In genomic region chr6:14046476-14047068, GRCh38 we compare ENCODE assay signal across 8 cellular contexts.
A peak's percentile ranks its signal among the peaks of the same experiment; 100 is the strongest.
DNase-seq lines count a peak whose midpoint lies in the region; ATAC-seq and TF ChIP-seq lines count a peak whose summit lies in the region.

No MANE protein-coding gene starts in this region.

- no peak overlapping the region for H4K5ac ChIP-seq in IMR-90 (ENCODE audit: low read depth, low read length)

- CTCF ChIA-PET in IMR-90 (lab: Yijun Ruan, JAX): interaction anchor here (0.5 to 4.6 kb wide), 13 partner anchors 8 to 267 kb away, joined by 3 to 19 read pairs (median 4); partner anchors contain the start of gene RNF182

- H3K18ac ChIP-seq in IMR-90 (ENCODE audit: low read depth, low read length): no peak overlapping the region

- no peak overlapping the region for H2BK5ac ChIP-seq in IMR-90 (ENCODE audit: low read depth, low read length, poor library complexity, severe bottlenecking)

- no peak overlapping the region for H4K8ac ChIP-seq in IMR-90 (ENCODE audit: low read depth in 2 of 2, low read length in 2 of 2)

- H3K9me3 Mint-ChIP-seq in stimulated activated effector memory CD8-positive, alpha-beta T cell treated with anti-CD3 and anti-CD28 coated beads, Interleukin-12 subunit alpha, Interleukin-12 subunit beta, amount 100 ng/mL, for 72 hours: no peaks in the 10 kb centered on the region

- H3K9ac ChIP-seq in IMR-90 (ENCODE audit: low read depth, low read length): no peak overlapping the region

- H2BK120ac ChIP-seq in IMR-90 (ENCODE audit: low read depth, low read length): no peak overlapping the region

- no peak overlapping the region for H2AK9ac ChIP-seq in IMR-90 (replicated peaks; ENCODE audit: low read depth, low read length, poor library complexity)

- peaks cover 12% of the 10 kb centered on the region for H3K27me3 ChIP-seq in IMR-90 (ENCODE audit: control insufficient read depth, insufficient read depth, low read length)
- H3K27me3 ChIP-seq in RWPE2 (ENCODE audit: insufficient read depth, poor library complexity, severe bottlenecking): no peaks in the 10 kb centered on the region
- H3K27me3 ChIP-seq in ascending aorta: no peaks in the 10 kb centered on the region

- H4K91ac ChIP-seq in IMR-90 (ENCODE audit: insufficient read depth, low read depth, low read length): no peak overlapping the region

- H3K9me3 ChIP-seq in IMR-90 (ENCODE audit: control insufficient read depth, insufficient read depth, low read length) (no peaks in the 10 kb centered on the region), RWPE2 (ENCODE audit: severe bottlenecking) (no peaks in the 10 kb centered on the region), ascending aorta (no peaks in the 10 kb centered on the region)

- dilution Hi-C loops in IMR-90 (cut with HindIII; ENCODE audit: low sequenced_read_pairs, unreplicated experiment): no loop called here

- no peaks in the 10 kb centered on the region for H3K4me1 Mint-ChIP-seq in stimulated activated effector memory CD8-positive, alpha-beta T cell treated with anti-CD3 and anti-CD28 coated beads, Interleukin-12 subunit alpha, Interleukin-12 subunit beta, amount 100 ng/mL, for 72 hours

- H3K4me3 Mint-ChIP-seq in stimulated activated effector memory CD8-positive, alpha-beta T cell treated with anti-CD3 and anti-CD28 coated beads, Interleukin-12 subunit alpha, Interleukin-12 subunit beta, amount 100 ng/mL, for 72 hours: no peak overlapping the region

- H2BK20ac ChIP-seq in IMR-90 (ENCODE audit: low read depth, low read length): no peak overlapping the region

- H3K36me3 ChIP-seq in IMR-90 (ENCODE audit: control insufficient read depth, insufficient read depth, low read length): no peaks in the 10 kb centered on the region
- H3K36me3 ChIP-seq in RWPE2 (ENCODE audit: low read depth): no peaks in the 10 kb centered on the region
- no peaks in the 10 kb centered on the region for H3K36me3 ChIP-seq in ascending aorta

- H3K36me3 Mint-ChIP-seq in stimulated activated effector memory CD8-positive, alpha-beta T cell treated with anti-CD3 and anti-CD28 coated beads, Interleukin-12 subunit alpha, Interleukin-12 subunit beta, amount 100 ng/mL, for 72 hours: no peaks in the 10 kb centered on the region

- H3K56ac ChIP-seq in IMR-90 (ENCODE audit: extremely low read depth, insufficient read depth, low read length): no peak overlapping the region

- BruUV-seq in IMR-90 (replicated peaks; lab: Mats Ljungman, UMichigan): no TSS peak

- H2AK5ac ChIP-seq in IMR-90 (ENCODE audit: low read depth, low read length): no peak overlapping the region

- peak; percentile 62 for DNase-seq in activated CD8-positive, alpha-beta memory T cell treated with anti-CD3 and anti-CD28 coated beads for 24 hours
- no peak for DNase-seq in activated CD8-positive, alpha-beta memory T cell treated with anti-CD3 and anti-CD28 coated beads, Interleukin-2, amount 50 U/mL, for 48 hours
- DNase-seq in IMR-90: peak; percentile 48
- DNase-seq in RWPE2 (ENCODE audit: low spot score): no peak
- no peak for DNase-seq in ascending aorta (ENCODE audit: low spot score in 2 of 2)
- peak; percentile 77 for DNase-seq in kidney glomerular epithelial cell (lab: John Stamatoyannopoulos, UW)
- DNase-seq in stimulated activated effector memory CD8-positive, alpha-beta T cell treated with anti-CD3 and anti-CD28 coated beads, Interleukin-12 subunit alpha, Interleukin-12 subunit beta, amount 100 ng/mL, for 72 hours (ENCODE audit: low spot score in 2 of 2): peak in 1 of 2 donors; percentile 17

- H4K20me1 ChIP-seq in IMR-90 (ENCODE audit: insufficient read depth, low read length): no peaks in the 10 kb centered on the region

- POLR2A ChIA-PET in IMR-90 (lab: Charles Lee; ENCODE audit: unreplicated experiment): no interaction called here

- no peak overlapping the region for H3K27ac ChIP-seq in IMR-90 (ENCODE audit: insufficient read depth, low read length)
- no peak overlapping the region for H3K27ac ChIP-seq in RWPE2 (ENCODE audit: poor library complexity, severe bottlenecking)
- no peak overlapping the region for H3K27ac ChIP-seq in ascending aorta

- no peak overlapping the region for H3K4me2 ChIP-seq in IMR-90 (ENCODE audit: low read depth, low read length)

- no peak for TF ChIP-seq POLR2A in IMR-90 (IDR thresholded peaks at IDR 0.05; ENCODE audit: low read depth, low read length)

- H3K23ac ChIP-seq in IMR-90 (ENCODE audit: low read depth, low read length): no peak overlapping the region

- H3K27ac Mint-ChIP-seq in stimulated activated effector memory CD8-positive, alpha-beta T cell treated with anti-CD3 and anti-CD28 coated beads, Interleukin-12 subunit alpha, Interleukin-12 subunit beta, amount 100 ng/mL, for 72 hours: no peak overlapping the region

- TF ChIP-seq CTCF in IMR-90 (conservative IDR thresholded peaks at IDR 0.05; ENCODE audit: low read depth, low read length) (peak; percentile 66), RWPE2 (IDR thresholded peaks at IDR 0.05; ENCODE audit: poor library complexity, severe bottlenecking) (peak; percentile 85), ascending aorta (IDR thresholded peaks at IDR 0.05) (peak in 2 of 3 experiments; percentile 10 to 32)

- no peaks in the 10 kb centered on the region for H3K79me1 ChIP-seq in IMR-90 (ENCODE audit: low read depth in 1 of 2, low read length in 2 of 2)

- TF ChIP-seq RAD21 in IMR-90 (IDR thresholded peaks at IDR 0.05; ENCODE audit: low read length): peak; percentile 71

- in situ Hi-C loops in IMR-90 (cut with MboI; ENCODE audit: low sequenced_read_pairs): no loop called here

- H2AFZ ChIP-seq in IMR-90 (replicated peaks; ENCODE audit: low read length, poor library complexity): no peak overlapping the region

- no peak overlapping the region for H3K14ac ChIP-seq in IMR-90 (replicated peaks; ENCODE audit: low read depth, low read length)

- H3K9me1 ChIP-seq in IMR-90 (ENCODE audit: insufficient read depth, low read length): no peaks in the 10 kb centered on the region

- H3K4ac ChIP-seq in IMR-90 (ENCODE audit: low read depth, low read length): no peak overlapping the region

- WGBS in IMR-90 (ENCODE audit: extremely low coverage in 2 of 2, insufficient read length in 1 of 2), 2 experiments: 0% methylated on average over 6 of the region's 8 CpGs; no CpG with 5 or more reads in 1 of the 2 experiments

- H3K4me1 ChIP-seq in IMR-90 (ENCODE audit: control insufficient read depth, insufficient read depth, low read length) (no peaks in the 10 kb centered on the region), RWPE2 (ENCODE audit: insufficient read depth, poor library complexity, severe bottlenecking) (no peaks in the 10 kb centered on the region), ascending aorta (no peaks in the 10 kb centered on the region)

- H2BK15ac ChIP-seq in IMR-90 (ENCODE audit: low read depth, low read length): no peak overlapping the region

- ATAC-seq in IMR-90 (ENCODE audit: low read depth) (peak; percentile 88), RWPE2 (ENCODE audit: low read depth) (peak; percentile 85), GM21717 (IDR thresholded peaks at IDR 0.05; ENCODE audit: unreplicated experiment) (no peak)
- ATAC-seq in stimulated activated effector memory CD8-positive, alpha-beta T cell treated with anti-CD3 and anti-CD28 coated beads, Interleukin-12 subunit alpha, Interleukin-12 subunit beta, amount 100 ng/mL, for 72 hours: peak; percentile 83

- intact Hi-C loops in IMR-90 (cut with micrococcal nuclease): loop anchor here (1.0 kb wide), 1 partner anchor 137 kb away; no protein-coding TSS in a partner anchor
- intact Hi-C loops in ascending aorta (cut with DNase I): no loop called here

- H3K4me3 ChIP-seq in IMR-90 (ENCODE audit: insufficient read depth, low read depth, low read length) (no peak overlapping the region), RWPE2 (ENCODE audit: severe bottlenecking) (no peak overlapping the region), ascending aorta (no peak overlapping the region)

TF ChIP-seq in IMR-90, 13 proteins besides CTCF, POLR2A, EP300 and RAD21:
- peak; percentile 74 for TF ChIP-seq SMC3 (IDR thresholded peaks at IDR 0.05; ENCODE audit: low read depth, low read length)
- no peak for TF ChIP-seq CHD1 (IDR thresholded peaks at IDR 0.05; ENCODE audit: low read depth, low read length)

Comparison
In these comparisons a context has a peak if more than half of its experiments do, and no peak if none do; other contexts are left out.
1. DNase-seq: peak in activated CD8-positive, alpha-beta memory T cell treated with anti-CD3 and anti-CD28 coated beads for 24 hours (single experiment), IMR-90 (single experiment) and kidney glomerular epithelial cell (single experiment); none in activated CD8-positive, alpha-beta memory T cell treated with anti-CD3 and anti-CD28 coated beads, Interleukin-2, amount 50 U/mL, for 48 hours (single experiment), RWPE2 (single experiment) and ascending aorta (0 of 2).
2. CTCF ChIP-seq: peak in every context shown above with its lines; median percentile 85 in RWPE2; 66 in IMR-90; 21 in ascending aorta.